14 cellular contexts compared by ENCODE assay signal in the genomic region with DNA sequence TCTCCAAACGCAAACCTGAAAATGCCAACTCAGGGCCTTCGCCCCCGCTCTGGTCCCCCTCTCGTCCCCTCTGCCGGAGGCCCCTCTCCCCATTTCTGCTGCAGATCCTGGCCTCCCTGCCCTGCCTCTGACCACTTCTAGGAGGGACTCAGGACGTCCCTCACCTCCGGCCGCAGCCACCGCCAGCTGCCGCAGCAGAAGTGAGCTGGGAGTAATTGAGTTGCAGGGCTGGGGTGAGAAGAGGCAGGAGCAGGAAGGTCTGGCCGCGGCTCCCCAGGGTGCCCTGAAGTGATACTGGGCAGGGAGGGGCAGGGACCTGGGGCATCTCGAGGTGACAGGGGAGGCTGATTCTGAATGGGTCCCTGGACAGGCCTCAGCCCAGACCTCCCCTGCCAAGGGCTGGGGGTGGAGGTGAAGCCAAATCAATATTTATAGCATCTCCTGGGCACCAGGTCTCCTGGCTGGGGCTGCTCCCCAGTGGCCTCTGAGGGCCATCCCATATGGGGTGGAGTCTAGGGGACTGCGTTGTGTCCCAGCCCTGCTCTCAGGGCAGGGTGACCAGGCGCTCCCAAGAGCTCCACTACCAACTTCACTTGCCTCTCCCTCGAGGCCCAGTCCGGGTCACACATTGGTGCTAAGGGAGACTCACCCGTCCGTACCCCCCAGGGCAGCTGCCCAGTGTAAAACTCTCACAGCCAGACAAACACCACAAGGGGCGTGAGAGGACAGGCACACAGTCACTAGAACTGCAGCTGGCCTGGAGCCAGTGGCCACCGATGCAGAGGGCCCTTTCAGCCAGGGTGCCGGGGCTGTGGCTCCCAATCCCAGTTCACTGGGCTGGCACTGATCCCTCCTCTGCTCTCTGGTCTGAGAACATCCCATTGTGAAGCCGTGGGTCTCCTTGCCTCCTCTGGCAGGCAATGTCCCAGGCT. TPM values are rescaled to one million over a fixed set of nuclear protein-coding genes. Genes with fewer than 3 reads are reported as not detected.
DNase-seq lines count a peak whose midpoint lies in the region; ATAC-seq and TF ChIP-seq lines count a peak whose summit lies in the region.
"Had no signal": no experiment of that assay in that cellular context is flagged by ENCODE, and none has a peak within 500 bp of the region (broad histone marks: within the 10 kb centered on the region; RNA-seq: fewer than 3 reads in every experiment).

No MANE protein-coding gene starts in this region.

- no peaks in the 10 kb centered on the region for H3K36me3 ChIP-seq in brain microvascular endothelial cell (replicated peaks)
- H3K36me3 ChIP-seq in transverse colon: no peaks in the 10 kb centered on the region
- H3K36me3 ChIP-seq: tibial artery had no signal

- no peak for TF ChIP-seq EP300 in Ishikawa (IDR thresholded peaks at IDR 0.05; ENCODE audit: borderline replicate concordance)
- TF ChIP-seq EP300 in transverse colon (IDR thresholded peaks at IDR 0.05; ENCODE audit: low read depth): no peak

- no peak for TF ChIP-seq RAD21 in Ishikawa (IDR thresholded peaks at IDR 0.05; ENCODE audit: low read depth)

- WGBS in transverse colon (ENCODE audit: low coverage in 1 of 2), 2 donors: 70 to 84% methylated on average over 5 to 18 of the region's 23 CpGs

- TF ChIP-seq CTCF in brain microvascular endothelial cell (IDR thresholded peaks at IDR 0.05; ENCODE audit: low read depth, low read length, missing control alignments) (peak; percentile 12), mesothelial cell of epicardium (IDR thresholded peaks at IDR 0.05; ENCODE audit: unreplicated experiment) (no peak), transverse colon (IDR thresholded peaks at IDR 0.05) (no peak)

- no peak overlapping the region for H3K4me3 Mint-ChIP-seq in mesothelial cell of epicardium
- H3K4me3 Mint-ChIP-seq: activated naive CD4-positive, alpha-beta T cell treated with anti-CD3 and anti-CD28 coated beads, Interleukin-2, amount 10 ng/mL, durations not matched to agents 7 days and 5 days; memory B cell had no signal

- H3K27me3 ChIP-seq in brain microvascular endothelial cell (replicated peaks): no peaks in the 10 kb centered on the region
- H3K27me3 ChIP-seq in transverse colon: no peaks in the 10 kb centered on the region
- H3K27me3 ChIP-seq: tibial artery had no signal

- ATAC-seq in left lobe of liver (no peak), HG03520 (IDR thresholded peaks at IDR 0.05; ENCODE audit: unreplicated experiment) (no peak)

- intact Hi-C loops in transverse colon (cut with DNase I; ENCODE audit: low total_unique reads): loop anchor here (10.0 kb wide), 1 partner anchor 125 kb away; a partner anchor contains a TSS

- DNase-seq in Caki2 (ENCODE audit: low read depth) (peak; percentile 66), brain microvascular endothelial cell (no peak), mesothelial cell of epicardium (ENCODE audit: low spot score in 2 of 2, unreplicated experiment in 2 of 2) (no peak), middle frontal gyrus (ENCODE audit: extremely low spot score, low spot score) (no peak), left lobe of liver (ENCODE audit: low spot score) (no peak), transverse colon (no peak)
- DNase-seq: activated CD4-positive, CD25-positive, alpha-beta regulatory T cell; activated naive CD4-positive, alpha-beta T cell treated with anti-CD3 and anti-CD28 coated beads, Interleukin-2, amount 10 ng/mL, durations not matched to agents 7 days and 5 days; central memory CD4-positive, alpha-beta T cell; DND-41; tibial artery had no signal

- H3K36me3 Mint-ChIP-seq in mesothelial cell of epicardium: no peaks in the 10 kb centered on the region
- H3K36me3 Mint-ChIP-seq: activated naive CD4-positive, alpha-beta T cell treated with anti-CD3 and anti-CD28 coated beads, Interleukin-2, amount 10 ng/mL, durations not matched to agents 7 days and 5 days; memory B cell had no signal

- H3K4me1 Mint-ChIP-seq in mesothelial cell of epicardium: peaks cover 26% of the 10 kb centered on the region
- H3K4me1 Mint-ChIP-seq: activated naive CD4-positive, alpha-beta T cell treated with anti-CD3 and anti-CD28 coated beads, Interleukin-2, amount 10 ng/mL, durations not matched to agents 7 days and 5 days had no signal

- in situ Hi-C loops in Caki2 (cut with HindIII; ENCODE audit: low pct_unique_long_range_greater_than_20kb, low sequenced_read_pairs) (no loop called here), brain microvascular endothelial cell (cut with HindIII; ENCODE audit: low pct_ligation_motif_present, low sequenced_read_pairs) (no loop called here), transverse colon (cut with MboI; ENCODE audit: low pct_ligation_motif_present in 1 of 4, low pct_unique_long_range_greater_than_20kb in 1 of 4, low sequenced_read_pairs in 3 of 4) (no loop called here)

- no peak for TF ChIP-seq POLR2A in transverse colon (IDR thresholded peaks at IDR 0.05)

- H3K27ac Mint-ChIP-seq in mesothelial cell of epicardium: peak overlapping the region; percentile 15
- H3K27ac Mint-ChIP-seq: activated naive CD4-positive, alpha-beta T cell treated with anti-CD3 and anti-CD28 coated beads, Interleukin-2, amount 10 ng/mL, durations not matched to agents 7 days and 5 days; memory B cell had no signal

- H3K27ac ChIP-seq in brain microvascular endothelial cell (no peak overlapping the region), transverse colon (no peak overlapping the region)
- H3K27ac ChIP-seq: tibial artery had no signal

- H3K9me3 ChIP-seq in transverse colon: no peaks in the 10 kb centered on the region
- H3K9me3 ChIP-seq: tibial artery had no signal

- H3K4me3 ChIP-seq in brain microvascular endothelial cell (ENCODE audit: low read depth, low read length) (no peak overlapping the region), transverse colon (no peak overlapping the region)
- H3K4me3 ChIP-seq: tibial artery had no signal

- H3K9me3 Mint-ChIP-seq in mesothelial cell of epicardium: no peaks in the 10 kb centered on the region

- peaks cover 0 to 7% (median 1%) of the 10 kb centered on the region in 4 donors for H3K4me1 ChIP-seq in transverse colon
- H3K4me1 ChIP-seq: tibial artery had no signal

- no peaks in the 10 kb centered on the region for H3K27me3 Mint-ChIP-seq in mesothelial cell of epicardium (ENCODE audit: low read depth)
- H3K27me3 Mint-ChIP-seq: activated naive CD4-positive, alpha-beta T cell treated with anti-CD3 and anti-CD28 coated beads, Interleukin-2, amount 10 ng/mL, durations not matched to agents 7 days and 5 days had no signal

TF ChIP-seq in Ishikawa, 13 proteins besides CTCF, POLR2A, EP300 and RAD21:
- TF ChIP-seq NFIC (IDR thresholded peaks at IDR 0.05) (peak; percentile 65; the same call in 1 of the 2 replicates), TCF12 (IDR thresholded peaks at IDR 0.05; ENCODE audit: low read depth) (no peak)
- TF ChIP-seq, protein P1, sequence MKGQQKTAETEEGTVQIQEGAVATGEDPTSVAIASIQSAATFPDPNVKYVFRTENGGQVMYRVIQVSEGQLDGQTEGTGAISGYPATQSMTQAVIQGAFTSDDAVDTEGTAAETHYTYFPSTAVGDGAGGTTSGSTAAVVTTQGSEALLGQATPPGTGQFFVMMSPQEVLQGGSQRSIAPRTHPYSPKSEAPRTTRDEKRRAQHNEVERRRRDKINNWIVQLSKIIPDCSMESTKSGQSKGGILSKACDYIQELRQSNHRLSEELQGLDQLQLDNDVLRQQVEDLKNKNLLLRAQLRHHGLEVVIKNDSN (IDR thresholded peaks at IDR 0.05): no peak
TF ChIP-seq in Ishikawa: peak in this region for 1.

RNA-seq across cellular contexts. Expression of a gene that starts 33.0 kb away (rescaled TPM):
- 1.0 and 1.2 TPM in 2 replicates for total RNA-seq in Caki2 (2014; rRNA removed; shearing (Covaris generic); ENCODE audit: low replicate concordance)
- total RNA-seq in mesothelial cell of epicardium: 8.3 to 9.2 TPM (median 8.3 TPM) in 3 replicates
- 1.6 TPM for total RNA-seq in left lobe of liver
- total RNA-seq in transverse colon: 1 to 10 TPM; 1.8 to 4.0 (median 2.2) TPM

RNA-seq across cellular contexts. Expression of a gene that starts 55.9 kb away (rescaled TPM):
- total RNA-seq in Caki2 (2014; rRNA removed; shearing (Covaris generic); ENCODE audit: low replicate concordance): 0.43 TPM in 1 of 2 replicates, not detected in the other
- total RNA-seq in mesothelial cell of epicardium (20.3 to 23.5 TPM (median 22.1 TPM) in 3 replicates), left lobe of liver (1.1 TPM), transverse colon (10 to 100 TPM; 20.2 to 46.6 (median 28.6) TPM)

Comparison
In these comparisons a context has a peak if more than half of its experiments do, and no peak if none do; other contexts are left out.
1. RNA of a gene that starts 55.9 kb away (total RNA-seq): 20.2 to 46.6 TPM in transverse colon and 20.3 to 23.5 TPM in mesothelial cell of epicardium; 1.1 TPM in left lobe of liver (single experiment) and 0.43 TPM in Caki2; every median in the first group is over 10 times any median in the second.